12 cellular contexts compared by ENCODE assay signal in genomic region chr2:6921321-6921922, GRCh38. TPM values are rescaled to one million over a fixed set of nuclear protein-coding genes. Genes with fewer than 3 reads are reported as not detected.
DNase-seq lines count a peak whose midpoint lies in the region; ATAC-seq and TF ChIP-seq lines count a peak whose summit lies in the region.
"Had no signal": no experiment of that assay in that cellular context is flagged by ENCODE, and none has a peak within 500 bp of the region (broad histone marks: within the 10 kb centered on the region; RNA-seq: fewer than 3 reads in every experiment).

No MANE protein-coding gene starts in this region.

- H3K4me1 ChIP-seq in cardiac muscle cell (ENCODE audit: low read depth): peaks cover 9% of the 10 kb centered on the region
- no peaks in the 10 kb centered on the region for H3K4me1 ChIP-seq in smooth muscle cell (ENCODE audit: low read depth)

- peak; percentile 32 for DNase-seq in activated CD8-positive, alpha-beta memory T cell treated with anti-CD3 and anti-CD28 coated beads, Interleukin-2, amount 10 ng/mL, durations not matched to agents 7 days and 5 days
- no peak for DNase-seq in activated CD8-positive, alpha-beta memory T cell treated with anti-CD3 and anti-CD28 coated beads, Interleukin-2, amount 50 U/mL, for 48 hours
- DNase-seq in cardiac muscle cell (ENCODE audit: low read depth in 1 of 2, low spot score in 1 of 2): peak in 1 of 2 donors; percentile 48
- DNase-seq in progenitor cell of endocrine pancreas (ENCODE audit: low spot score, unreplicated experiment): no peak
- DNase-seq in smooth muscle cell (lab: John Stamatoyannopoulos, UW; ENCODE audit: unreplicated experiment): no peak
- DNase-seq: activated T-cell treated with anti-CD3 and anti-CD28 coated beads, Interleukin-2, amount 50 U/mL, for 1 hour; Kasumi-1; NCI-H187 treated with DMSO at 0.1 percent for 48 hours; SJCRH30 had no signal

- peaks cover 3% of the 10 kb centered on the region for H3K79me2 ChIP-seq in smooth muscle cell (ENCODE audit: low read depth)

- H3K27me3 ChIP-seq in cardiac muscle cell (no peaks in the 10 kb centered on the region), smooth muscle cell (ENCODE audit: low read depth) (no peaks in the 10 kb centered on the region)
- H3K27me3 ChIP-seq: gastroesophageal sphincter, SJCRH30 had no signal

- ATAC-seq in activated CD8-positive, alpha-beta memory T cell treated with anti-CD3 and anti-CD28 coated beads, Interleukin-2, amount 10 ng/mL, durations not matched to agents 7 days and 5 days: no peak
- ATAC-seq in GM18502 (IDR thresholded peaks at IDR 0.05; ENCODE audit: poor library complexity, unreplicated experiment): no peak
- ATAC-seq: A549, gastroesophageal sphincter had no signal

- WGBS in smooth muscle cell (ENCODE audit: low lambda C conversion rate): 68% methylated on average over 11 of the region's 11 CpGs

- H4K20me1 ChIP-seq in smooth muscle cell (ENCODE audit: low read depth): peaks cover 70% of the 10 kb centered on the region

- H2AFZ ChIP-seq in smooth muscle cell (ENCODE audit: low read depth): no peak overlapping the region

- H3F3A ChIP-seq in smooth muscle cell (ENCODE audit: low read depth): no peaks in the 10 kb centered on the region

- H3K27me3 Mint-ChIP-seq in activated CD8-positive, alpha-beta memory T cell treated with anti-CD3 and anti-CD28 coated beads, Interleukin-2, amount 10 ng/mL, durations not matched to agents 7 days and 5 days: no peaks in the 10 kb centered on the region
- H3K27me3 Mint-ChIP-seq in progenitor cell of endocrine pancreas: peaks cover 10% of the 10 kb centered on the region

- H3K4me1 Mint-ChIP-seq in activated CD8-positive, alpha-beta memory T cell treated with anti-CD3 and anti-CD28 coated beads, Interleukin-2, amount 10 ng/mL, durations not matched to agents 7 days and 5 days: peaks cover 21% of the 10 kb centered on the region
- peaks cover 38% of the 10 kb centered on the region for H3K4me1 Mint-ChIP-seq in progenitor cell of endocrine pancreas (ENCODE audit: low read depth)

- H3K4me3 ChIP-seq in cardiac muscle cell: no peak overlapping the region
- H3K4me3 ChIP-seq in smooth muscle cell: no peak overlapping the region
- H3K4me3 ChIP-seq: A549, gastroesophageal sphincter, SJCRH30 had no signal

- H3K9me3 Mint-ChIP-seq in activated CD8-positive, alpha-beta memory T cell treated with anti-CD3 and anti-CD28 coated beads, Interleukin-2, amount 10 ng/mL, durations not matched to agents 7 days and 5 days (ENCODE audit: low read depth): no peaks in the 10 kb centered on the region
- H3K9me3 Mint-ChIP-seq in progenitor cell of endocrine pancreas (ENCODE audit: low read depth): no peaks in the 10 kb centered on the region

- no peak overlapping the region for H3K4me3 Mint-ChIP-seq in activated CD8-positive, alpha-beta memory T cell treated with anti-CD3 and anti-CD28 coated beads, Interleukin-2, amount 10 ng/mL, durations not matched to agents 7 days and 5 days
- no peak overlapping the region for H3K4me3 Mint-ChIP-seq in progenitor cell of endocrine pancreas (ENCODE audit: low read depth)

- peak overlapping the region; percentile 34 for H3K27ac ChIP-seq in cardiac muscle cell
- no peak overlapping the region for H3K27ac ChIP-seq in smooth muscle cell (ENCODE audit: low read depth)
- H3K27ac ChIP-seq: A549, gastroesophageal sphincter, SJCRH30 had no signal

- CTCF ChIA-PET in activated CD8-positive, alpha-beta memory T cell treated with anti-CD3 and anti-CD28 coated beads, Interleukin-2, amount 10 ng/mL, durations not matched to agents 7 days and 5 days (lab: Charles Lee): interaction anchor here (1.0 to 2.2 kb wide), 3 partner anchors 11 to 97 kb away, joined by 3 to 9 read pairs (median 5); no protein-coding TSS in a partner anchor

- TF ChIP-seq CTCF in cardiac muscle cell (IDR thresholded peaks at IDR 0.05; ENCODE audit: low read depth, low read length) (no peak), progenitor cell of endocrine pancreas (IDR thresholded peaks at IDR 0.05; ENCODE audit: unreplicated experiment) (no peak), smooth muscle cell (IDR thresholded peaks at IDR 0.05; ENCODE audit: borderline replicate concordance, insufficient read depth, poor library complexity, severe bottlenecking) (no peak)

- H3K4me2 ChIP-seq in smooth muscle cell: no peak overlapping the region
- H3K4me2 ChIP-seq: A549 had no signal

- H3K9ac ChIP-seq in smooth muscle cell (ENCODE audit: low read depth): no peak overlapping the region

- H3K27ac Mint-ChIP-seq in activated CD8-positive, alpha-beta memory T cell treated with anti-CD3 and anti-CD28 coated beads, Interleukin-2, amount 10 ng/mL, durations not matched to agents 7 days and 5 days: no peak overlapping the region
- peak overlapping the region; percentile 83 for H3K27ac Mint-ChIP-seq in progenitor cell of endocrine pancreas

- H3K36me3 Mint-ChIP-seq in activated CD8-positive, alpha-beta memory T cell treated with anti-CD3 and anti-CD28 coated beads, Interleukin-2, amount 10 ng/mL, durations not matched to agents 7 days and 5 days: peaks cover 22% of the 10 kb centered on the region
- peaks cover 9% of the 10 kb centered on the region for H3K36me3 Mint-ChIP-seq in progenitor cell of endocrine pancreas (ENCODE audit: insufficient read depth)

- H3K36me3 ChIP-seq in cardiac muscle cell (no peaks in the 10 kb centered on the region), smooth muscle cell (ENCODE audit: low read depth) (no peaks in the 10 kb centered on the region)
- H3K36me3 ChIP-seq: gastroesophageal sphincter, SJCRH30 had no signal

- H3K9me3 ChIP-seq in cardiac muscle cell (ENCODE audit: low read depth) (no peaks in the 10 kb centered on the region), smooth muscle cell (replicated peaks; ENCODE audit: low read depth) (no peaks in the 10 kb centered on the region)
- H3K9me3 ChIP-seq: A549, gastroesophageal sphincter, SJCRH30 had no signal

RNA-seq across cellular contexts. Expression of gene RNF144A, which starts 4.2 kb away (rescaled TPM):
- total RNA-seq in activated CD8-positive, alpha-beta memory T cell treated with anti-CD3 and anti-CD28 coated beads, Interleukin-2, amount 10 ng/mL, durations not matched to agents 7 days and 5 days: 10 to 100 TPM; 20.0 to 35.5 TPM
- 23.2 and 24.1 TPM in 2 replicates for total RNA-seq in cardiac muscle cell
- 6.3 and 12.4 TPM in 2 replicates for polyA plus RNA-seq in cardiac muscle cell
- total RNA-seq in progenitor cell of endocrine pancreas: 39.9 and 40.2 TPM in 2 replicates
- 13.6 and 23.3 TPM in 2 replicates for total RNA-seq in smooth muscle cell
- polyA plus RNA-seq in smooth muscle cell: 10.0 and 11.0 TPM in 2 replicates

RNA-seq across cellular contexts. Expression of gene RSAD2, which starts 43.8 kb away (rescaled TPM):
- 100 to 1,000 TPM in 1 of 2 experiments, 10 to 100 TPM in 1; 83.0 to 183 TPM for total RNA-seq in activated CD8-positive, alpha-beta memory T cell treated with anti-CD3 and anti-CD28 coated beads, Interleukin-2, amount 10 ng/mL, durations not matched to agents 7 days and 5 days
- 0.12 and 0.28 TPM in 2 replicates for total RNA-seq in cardiac muscle cell
- polyA plus RNA-seq in cardiac muscle cell: 0.52 and 0.65 TPM in 2 replicates
- 4.4 and 5.3 TPM in 2 replicates for total RNA-seq in progenitor cell of endocrine pancreas
- total RNA-seq in smooth muscle cell: not detected in 2 replicates
- not detected in 2 replicates for polyA plus RNA-seq in smooth muscle cell
- total RNA-seq: SJCRH30 had no signal

RNA-seq across cellular contexts. Expression of gene CMPK2, which starts 55.7 kb away (rescaled TPM):
- 100 to 1,000 TPM in 1 of 2 experiments, 10 to 100 TPM in 1; 81.3 to 164 TPM for total RNA-seq in activated CD8-positive, alpha-beta memory T cell treated with anti-CD3 and anti-CD28 coated beads, Interleukin-2, amount 10 ng/mL, durations not matched to agents 7 days and 5 days
- total RNA-seq in cardiac muscle cell (0.54 and 2.3 TPM in 2 replicates), progenitor cell of endocrine pancreas (3.4 and 3.6 TPM in 2 replicates), smooth muscle cell (0.31 TPM in 1 of 2 replicates, not detected in the other)
- polyA plus RNA-seq in cardiac muscle cell (0.61 and 2.4 TPM in 2 replicates), smooth muscle cell (0.19 TPM in 1 of 2 replicates, not detected in the other)
- total RNA-seq: SJCRH30 had no signal

Comparison
In these comparisons a context has a peak if more than half of its experiments do, and no peak if none do; other contexts are left out.
1. RNA of gene RSAD2, which starts 43.8 kb away (total RNA-seq): 83.0 to 183 TPM in activated CD8-positive, alpha-beta memory T cell treated with anti-CD3 and anti-CD28 coated beads, Interleukin-2, amount 10 ng/mL, durations not matched to agents 7 days and 5 days; 4.4 to 5.3 TPM in progenitor cell of endocrine pancreas, 0.12 to 0.28 TPM in cardiac muscle cell and not detected in smooth muscle cell; every median in the first group is over 10 times any median in the second.
2. RNA of gene CMPK2, which starts 55.7 kb away (total RNA-seq): 81.3 to 164 TPM in activated CD8-positive, alpha-beta memory T cell treated with anti-CD3 and anti-CD28 coated beads, Interleukin-2, amount 10 ng/mL, durations not matched to agents 7 days and 5 days; 3.4 to 3.6 TPM in progenitor cell of endocrine pancreas, 0.54 to 2.3 TPM in cardiac muscle cell and 0.31 TPM in smooth muscle cell; every median in the first group is over 10 times any median in the second.